In the genomic region with DNA sequence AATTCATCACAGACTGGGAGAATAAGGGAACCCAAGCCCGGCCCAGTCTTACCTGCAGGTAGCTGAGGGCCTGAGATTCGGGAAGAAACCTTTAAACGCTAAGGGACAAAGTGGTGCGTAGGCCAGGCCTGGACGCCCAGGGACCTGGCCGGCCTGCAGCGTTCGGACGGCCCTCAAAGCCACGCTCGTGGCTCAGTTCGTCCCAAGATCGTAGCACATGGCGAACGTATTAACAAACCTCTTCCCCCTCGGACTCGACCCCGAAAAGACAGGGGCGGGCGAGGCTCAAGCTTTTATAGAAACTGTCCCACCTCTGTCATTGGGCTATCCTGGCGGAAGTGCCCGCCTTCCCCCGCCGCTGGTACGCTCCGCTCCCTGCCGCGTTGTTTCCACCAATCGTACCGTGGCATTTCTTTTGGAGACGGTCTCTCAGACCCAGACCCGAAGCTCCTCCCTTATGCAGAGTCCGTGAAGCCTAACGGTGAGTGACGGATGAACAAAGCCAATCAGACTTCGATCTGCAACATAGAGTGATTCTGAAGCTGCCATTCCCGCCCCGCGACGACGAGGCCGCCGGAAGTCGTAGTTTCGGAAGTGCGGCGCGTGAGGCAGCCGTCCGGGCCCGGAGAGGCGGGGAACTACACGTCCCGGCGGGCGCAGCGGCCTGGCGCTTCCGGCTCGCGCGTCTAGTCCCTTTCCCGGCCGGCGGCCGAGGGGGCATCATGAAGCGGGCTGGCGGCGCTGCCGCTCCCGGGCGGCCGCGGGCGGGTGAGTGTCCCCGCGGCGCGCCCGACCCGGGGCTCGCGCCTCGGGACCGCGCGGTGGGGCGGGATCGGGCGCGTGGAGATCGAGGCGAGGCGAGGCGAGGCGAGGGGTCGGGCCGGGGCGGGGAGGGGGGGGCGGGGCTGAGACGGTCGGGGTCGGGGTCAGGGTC, we compare ENCODE assay signal across 8 cellular contexts. TPM values are rescaled to one million over a fixed set of nuclear protein-coding genes. Genes with fewer than 3 reads are reported as not detected.
DNase-seq lines count a peak whose midpoint lies in the region; ATAC-seq and TF ChIP-seq lines count a peak whose summit lies in the region.

A gene (plus strand): TSS at position 692 of the 934 bp plus-strand sequence. CDS start 8,139 bp downstream, outside the sequence.

- peak; percentile 83 for ATAC-seq in HG02571 (IDR thresholded peaks at IDR 0.05; ENCODE audit: unreplicated experiment)
- peak; percentile 94 for ATAC-seq in gastroesophageal sphincter

- POLR2A ChIA-PET in SK-N-SH (lab: Yijun Ruan, JAX), result interaction anchor here (0.5 to 1.8 kb wide), 43 partner anchors 9 to 680 kb away, joined by 3 to 18 read pairs (median 4); a partner anchor contains a TSS

- under 1% methylated on average over 53 of the region's 103 CpGs for WGBS in SK-N-SH (ENCODE audit: low lambda C conversion rate)
- WGBS in gastroesophageal sphincter (ENCODE audit: low coverage in 1 of 2), 2 donors, result 0% methylated on average over 6 of the region's 103 CpGs; no CpG with 5 or more reads in 1 of the 2 donors

- peak within 1 kb of the TSS; percentile 96 for H3K4me2 ChIP-seq in SK-N-SH

- peak within 1 kb of the TSS; percentile 61 to 89; a peak in 3 of 4 replicates for H3K27ac ChIP-seq in SK-N-SH (ENCODE audit: low read depth in 2 of 2, low read length in 1 of 2)
- peak within 1 kb of the TSS; percentile 82 to 95 (median 94) for H3K27ac ChIP-seq in gastroesophageal sphincter
- H3K27ac ChIP-seq in neutrophil, result peak within 1 kb of the TSS; percentile 88
- H3K27ac ChIP-seq in substantia nigra (ENCODE audit: low read depth, low read length, poor library complexity, severe bottlenecking), result peak within 1 kb of the TSS; percentile 70

- peak within 1 kb of the TSS; percentile 89 for H3K9ac ChIP-seq in SK-N-SH

- TF ChIP-seq EP300 in SK-N-SH (IDR thresholded peaks at IDR 0.05; ENCODE audit: borderline replicate concordance in 1 of 2, low read depth in 1 of 2, low read length in 1 of 2) (peak in 1 of 2 experiments; percentile 26; a peak in 1 of 4 replicates), gastroesophageal sphincter (IDR thresholded peaks at IDR 0.05) (no peak)

- no peaks in the 10 kb centered on the region for H3K9me2 ChIP-seq in SK-N-SH

- peaks cover 81% of the 10 kb centered on the region for H4K20me1 ChIP-seq in SK-N-SH (ENCODE audit: insufficient read depth)

- H3K4me3 ChIP-seq in SK-N-SH (ENCODE audit: low read depth in 2 of 2, low read length in 1 of 2) (peak within 1 kb of the TSS; percentile 100), gastroesophageal sphincter (peak within 1 kb of the TSS; percentile 77 to 79), neutrophil (ENCODE audit: low read depth in 1 of 2, low read length in 1 of 2) (peak within 1 kb of the TSS; percentile 86)

- TF ChIP-seq RAD21 in SK-N-SH (IDR thresholded peaks at IDR 0.05; ENCODE audit: low read length), result no peak

- H3K36me3 ChIP-seq in SK-N-SH (replicated peaks in 1 of 2; ENCODE audit: control insufficient read depth in 1 of 2, insufficient read depth in 2 of 2, low read length in 1 of 2) (peaks cover 27 to 34% of the 10 kb centered on the region in 2 experiments), gastroesophageal sphincter (peaks cover 0 to 11% of the 10 kb centered on the region in 2 donors), neutrophil (peaks cover 3% of the 10 kb centered on the region)

- DNase-seq in GM04504 (ENCODE audit: low read depth) (peak; percentile 100), NCI-H1048 (lab: John Stamatoyannopoulos, UW) (peak; percentile 94), SK-N-SH (peak; percentile 96), substantia nigra (lab: John Stamatoyannopoulos, UW) (peak; percentile 80 to 100 (median 99))
- DNase-seq in activated naive CD4-positive, alpha-beta T cell treated with anti-CD3 and anti-CD28 coated beads, Interleukin-2, amount 50 U/mL, for 16 hours, result peak; percentile 96

- H3K9me3 ChIP-seq in SK-N-SH (no peaks in the 10 kb centered on the region), gastroesophageal sphincter (no peaks in the 10 kb centered on the region), neutrophil (no peaks in the 10 kb centered on the region)

- H3K27me3 ChIP-seq in SK-N-SH (ENCODE audit: insufficient read depth) (no peaks in the 10 kb centered on the region), gastroesophageal sphincter (no peaks in the 10 kb centered on the region), neutrophil (peaks cover 5% of the 10 kb centered on the region)

- TF ChIP-seq POLR2A in gastroesophageal sphincter (IDR thresholded peaks at IDR 0.05), result peak; percentile 99 to 100

- TF ChIP-seq CTCF in SK-N-SH (IDR thresholded peaks at IDR 0.05) (no peak), gastroesophageal sphincter (IDR thresholded peaks at IDR 0.05) (peak in 1 of 4 experiments; percentile 1), neutrophil (IDR thresholded peaks at IDR 0.05) (peak; percentile 61)

- peaks cover 32% of the 10 kb centered on the region for H3F3A ChIP-seq in SK-N-SH (replicated peaks; ENCODE audit: insufficient read depth)

- H3K4me1 ChIP-seq in SK-N-SH (ENCODE audit: control insufficient read depth in 1 of 2, insufficient read depth in 2 of 2, low read depth in 1 of 2, low read length in 1 of 2) (peaks cover 37 to 67% of the 10 kb centered on the region in 2 experiments; a peak in 3 of 4 replicates), gastroesophageal sphincter (peaks cover 3 to 90% (median 77%) of the 10 kb centered on the region in 3 donors), neutrophil (ENCODE audit: control insufficient read depth in 1 of 2, insufficient read depth in 1 of 2, low read depth in 1 of 2, low read length in 1 of 2) (peaks cover 40 to 41% of the 10 kb centered on the region in 2 experiments)

- peak within 1 kb of the TSS; percentile 37; the same call in 1 of the 2 replicates for H2AFZ ChIP-seq in SK-N-SH (ENCODE audit: low read depth)

- peaks cover 91% of the 10 kb centered on the region for H3K79me2 ChIP-seq in SK-N-SH (ENCODE audit: insufficient read depth)

- CTCF ChIA-PET in SK-N-SH (lab: Yijun Ruan, JAX), result interaction anchor here (0.6 to 6.9 kb wide), 9 partner anchors 11 to 185 kb away, joined by 3 to 55 read pairs (median 3); a partner anchor contains a TSS

TF ChIP-seq in SK-N-SH, 30 proteins besides CTCF, POLR2A, EP300 and RAD21 (continues in another document):
- TF ChIP-seq CHD2 (IDR thresholded peaks at IDR 0.05; ENCODE audit: low read length, partially characterized antibody) (peak; percentile 65), GATA2 (CRISPR knock-in tag; IDR thresholded peaks at IDR 0.05) (no peak), FOSL2 (IDR thresholded peaks at IDR 0.05; ENCODE audit: borderline replicate concordance, low read depth) (no peak), JUND (IDR thresholded peaks at IDR 0.05) (no peak), FOXJ3 (CRISPR knock-in tag; IDR thresholded peaks at IDR 0.05) (no peak), POLR2AphosphoS5 (IDR thresholded peaks at IDR 0.05; ENCODE audit: low read depth, low read length) (peak; percentile 100), MEF2A (IDR thresholded peaks at IDR 0.05; ENCODE audit: borderline replicate concordance, low read depth) (no peak), TEAD4 (IDR thresholded peaks at IDR 0.05; ENCODE audit: borderline replicate concordance, insufficient read depth) (no peak), EZH2phosphoT487 (IDR thresholded peaks at IDR 0.05; ENCODE audit: borderline replicate concordance, low read depth) (no peak), RXRA (IDR thresholded peaks at IDR 0.05; ENCODE audit: borderline replicate concordance, low read depth) (no peak), YY1 (IDR thresholded peaks at IDR 0.05; ENCODE audit: low read depth) (no peak), RFX5 (IDR thresholded peaks at IDR 0.05; ENCODE audit: low read length) (peak; percentile 73; the same call in 1 of the 2 replicates)
- TF ChIP-seq, protein P1, sequence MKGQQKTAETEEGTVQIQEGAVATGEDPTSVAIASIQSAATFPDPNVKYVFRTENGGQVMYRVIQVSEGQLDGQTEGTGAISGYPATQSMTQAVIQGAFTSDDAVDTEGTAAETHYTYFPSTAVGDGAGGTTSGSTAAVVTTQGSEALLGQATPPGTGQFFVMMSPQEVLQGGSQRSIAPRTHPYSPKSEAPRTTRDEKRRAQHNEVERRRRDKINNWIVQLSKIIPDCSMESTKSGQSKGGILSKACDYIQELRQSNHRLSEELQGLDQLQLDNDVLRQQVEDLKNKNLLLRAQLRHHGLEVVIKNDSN (IDR thresholded peaks at IDR 0.05; ENCODE audit: borderline replicate concordance, low read depth), result no peak
- TF ChIP-seq, protein P2, sequence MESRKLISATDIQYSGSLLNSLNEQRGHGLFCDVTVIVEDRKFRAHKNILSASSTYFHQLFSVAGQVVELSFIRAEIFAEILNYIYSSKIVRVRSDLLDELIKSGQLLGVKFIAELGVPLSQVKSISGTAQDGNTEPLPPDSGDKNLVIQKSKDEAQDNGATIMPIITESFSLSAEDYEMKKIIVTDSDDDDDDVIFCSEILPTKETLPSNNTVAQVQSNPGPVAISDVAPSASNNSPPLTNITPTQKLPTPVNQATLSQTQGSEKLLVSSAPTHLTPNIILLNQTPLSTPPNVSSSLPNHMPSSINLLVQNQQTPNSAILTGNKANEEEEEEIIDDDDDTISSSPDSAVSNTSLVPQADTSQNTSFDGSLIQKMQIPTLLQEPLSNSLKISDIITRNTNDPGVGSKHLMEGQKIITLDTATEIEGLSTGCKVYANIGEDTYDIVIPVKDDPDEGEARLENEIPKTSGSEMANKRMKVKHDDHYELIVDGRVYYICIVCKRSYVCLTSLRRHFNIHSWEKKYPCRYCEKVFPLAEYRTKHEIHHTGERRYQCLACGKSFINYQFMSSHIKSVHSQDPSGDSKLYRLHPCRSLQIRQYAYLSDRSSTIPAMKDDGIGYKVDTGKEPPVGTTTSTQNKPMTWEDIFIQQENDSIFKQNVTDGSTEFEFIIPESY (IDR thresholded peaks at IDR 0.05; ENCODE audit: borderline replicate concordance, low read depth), result peak; percentile 39; the same call in 1 of the 2 replicates
- TF ChIP-seq, protein P3, sequence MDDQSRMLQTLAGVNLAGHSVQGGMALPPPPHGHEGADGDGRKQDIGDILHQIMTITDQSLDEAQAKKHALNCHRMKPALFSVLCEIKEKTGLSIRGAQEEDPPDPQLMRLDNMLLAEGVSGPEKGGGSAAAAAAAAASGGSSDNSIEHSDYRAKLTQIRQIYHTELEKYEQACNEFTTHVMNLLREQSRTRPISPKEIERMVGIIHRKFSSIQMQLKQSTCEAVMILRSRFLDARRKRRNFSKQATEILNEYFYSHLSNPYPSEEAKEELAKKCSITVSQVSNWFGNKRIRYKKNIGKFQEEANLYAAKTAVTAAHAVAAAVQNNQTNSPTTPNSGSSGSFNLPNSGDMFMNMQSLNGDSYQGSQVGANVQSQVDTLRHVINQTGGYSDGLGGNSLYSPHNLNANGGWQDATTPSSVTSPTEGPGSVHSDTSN (IDR thresholded peaks at IDR 0.05), result peak; percentile 99

RNA-seq across cellular contexts. Expression of the gene that starts here (rescaled TPM):
- 69.9 and 73.0 TPM in 2 replicates for polyA plus RNA-seq in SK-N-SH (2012; rRNA removed)
- polyA plus RNA-seq in SK-N-SH (2012; cell fraction: cytosol; rRNA removed), result 32.5 and 56.2 TPM in 2 replicates
- 95.4 and 106 TPM in 2 replicates for polyA plus RNA-seq in SK-N-SH (2012; cell fraction: nucleus; rRNA removed)
- 10 to 100 TPM; 36.3 to 70.1 (median 56.3) TPM for total RNA-seq in gastroesophageal sphincter

Comparison
In these comparisons a context has a peak if more than half of its experiments do, and no peak if none do; other contexts are left out.
1. Peak in every context shown above with its lines: DNase-seq, ATAC-seq, H3K4me3 ChIP-seq and H3K27ac ChIP-seq.